ENCODE assay signal across 1 cellular context in the genomic region with DNA sequence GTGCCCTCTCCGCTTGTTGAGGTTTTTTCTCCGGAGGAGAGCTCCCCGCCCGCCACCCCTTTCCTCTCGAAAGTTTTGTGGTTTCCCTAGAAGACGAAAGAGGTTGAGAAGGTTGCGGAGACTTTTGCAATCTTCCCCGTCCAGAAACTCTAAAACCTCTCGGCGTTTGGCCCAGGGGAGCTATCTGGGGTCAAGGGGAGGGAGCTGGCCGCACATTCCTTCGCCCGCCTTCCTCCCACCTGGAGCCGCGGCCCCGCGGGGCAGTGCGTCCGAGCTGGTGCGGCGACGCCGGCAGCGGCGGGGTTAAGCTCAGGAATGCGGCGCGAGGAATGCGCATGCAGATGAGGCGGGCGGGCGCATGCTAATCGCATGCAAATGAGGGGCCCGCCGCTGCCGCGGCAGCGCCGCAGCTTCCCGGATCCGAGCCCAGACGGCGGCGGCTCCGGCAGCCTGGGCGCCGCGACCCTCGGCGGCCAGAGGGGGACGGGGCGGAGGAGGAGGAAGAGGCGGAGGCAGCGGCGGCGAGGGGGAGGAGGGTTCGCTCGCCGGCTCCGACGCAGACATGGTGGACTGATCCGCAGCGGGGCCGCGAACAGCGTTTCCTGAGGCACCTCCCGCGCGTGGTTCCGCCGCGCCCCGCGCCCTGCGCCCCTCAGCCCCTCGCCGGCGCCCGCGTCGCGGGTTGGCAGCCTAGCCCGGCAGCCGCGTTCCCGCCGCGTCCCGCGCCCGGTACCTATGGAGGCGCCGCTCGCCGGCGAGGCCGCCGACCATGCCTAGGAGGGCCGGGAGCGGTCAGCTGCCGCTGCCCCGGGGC.
A peak's percentile ranks its signal among the peaks of the same experiment; 100 is the strongest.
TF ChIP-seq lines count a peak whose summit lies in the region.

A gene (plus strand): TSS at position 535 of the 814 bp plus-strand sequence. CDS start 235 bp downstream, at position 770.

TF ChIP-seq in HepG2, 621 proteins besides CTCF, POLR2A, EP300 and RAD21 (continued from another document and continues in another):
- TF ChIP-seq, protein P1, sequence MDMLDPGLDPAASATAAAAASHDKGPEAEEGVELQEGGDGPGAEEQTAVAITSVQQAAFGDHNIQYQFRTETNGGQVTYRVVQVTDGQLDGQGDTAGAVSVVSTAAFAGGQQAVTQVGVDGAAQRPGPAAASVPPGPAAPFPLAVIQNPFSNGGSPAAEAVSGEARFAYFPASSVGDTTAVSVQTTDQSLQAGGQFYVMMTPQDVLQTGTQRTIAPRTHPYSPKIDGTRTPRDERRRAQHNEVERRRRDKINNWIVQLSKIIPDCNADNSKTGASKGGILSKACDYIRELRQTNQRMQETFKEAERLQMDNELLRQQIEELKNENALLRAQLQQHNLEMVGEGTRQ (IDR thresholded peaks at IDR 0.05; ENCODE audit: low read depth, low read length) = no peak
- TF ChIP-seq, protein P1 (CRISPR knock-in tag; IDR thresholded peaks at IDR 0.05; ENCODE audit: borderline replicate concordance) = no peak
- TF ChIP-seq SRSF9 (IDR thresholded peaks at IDR 0.05; ENCODE audit: borderline replicate concordance, insufficient read depth, low read depth, low read length, poor library complexity, severe bottlenecking) = no peak
- TF ChIP-seq ZSCAN21 (CRISPR knock-in tag; IDR thresholded peaks at IDR 0.05; ENCODE audit: borderline replicate concordance) = no peak; the same call in 1 of the 2 replicates
- no peak for TF ChIP-seq ZNF782 (CRISPR knock-in tag; IDR thresholded peaks at IDR 0.05; ENCODE audit: borderline replicate concordance)
- TF ChIP-seq GFI1 (CRISPR knock-in tag; IDR thresholded peaks at IDR 0.05; ENCODE audit: borderline replicate concordance) = peak; percentile 79
- TF ChIP-seq, protein P2, sequence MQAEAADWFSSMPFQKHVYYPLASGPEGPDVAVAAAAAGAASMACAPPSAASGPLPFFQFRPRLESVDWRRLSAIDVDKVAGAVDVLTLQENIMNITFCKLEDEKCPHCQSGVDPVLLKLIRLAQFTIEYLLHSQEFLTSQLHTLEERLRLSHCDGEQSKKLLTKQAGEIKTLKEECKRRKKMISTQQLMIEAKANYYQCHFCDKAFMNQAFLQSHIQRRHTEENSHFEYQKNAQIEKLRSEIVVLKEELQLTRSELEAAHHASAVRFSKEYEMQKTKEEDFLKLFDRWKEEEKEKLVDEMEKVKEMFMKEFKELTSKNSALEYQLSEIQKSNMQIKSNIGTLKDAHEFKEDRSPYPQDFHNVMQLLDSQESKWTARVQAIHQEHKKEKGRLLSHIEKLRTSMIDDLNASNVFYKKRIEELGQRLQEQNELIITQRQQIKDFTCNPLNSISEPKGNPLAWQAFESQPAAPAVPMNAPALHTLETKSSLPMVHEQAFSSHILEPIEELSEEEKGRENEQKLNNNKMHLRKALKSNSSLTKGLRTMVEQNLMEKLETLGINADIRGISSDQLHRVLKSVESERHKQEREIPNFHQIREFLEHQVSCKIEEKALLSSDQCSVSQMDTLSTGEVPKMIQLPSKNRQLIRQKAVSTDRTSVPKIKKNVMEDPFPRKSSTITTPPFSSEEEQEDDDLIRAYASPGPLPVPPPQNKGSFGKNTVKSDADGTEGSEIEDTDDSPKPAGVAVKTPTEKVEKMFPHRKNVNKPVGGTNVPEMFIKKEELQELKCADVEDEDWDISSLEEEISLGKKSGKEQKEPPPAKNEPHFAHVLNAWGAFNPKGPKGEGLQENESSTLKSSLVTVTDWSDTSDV (CRISPR knock-in tag; IDR thresholded peaks at IDR 0.05) = peak; percentile 41; the same call in 1 of the 2 replicates
- TF ChIP-seq, protein P3, sequence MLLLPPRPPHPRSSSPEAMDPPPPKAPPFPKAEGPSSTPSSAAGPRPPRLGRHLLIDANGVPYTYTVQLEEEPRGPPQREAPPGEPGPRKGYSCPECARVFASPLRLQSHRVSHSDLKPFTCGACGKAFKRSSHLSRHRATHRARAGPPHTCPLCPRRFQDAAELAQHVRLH (CRISPR knock-in tag; IDR thresholded peaks at IDR 0.05; ENCODE audit: borderline replicate concordance, low read depth) = no peak; the same call in 1 of the 2 replicates
- TF ChIP-seq, protein P4, sequence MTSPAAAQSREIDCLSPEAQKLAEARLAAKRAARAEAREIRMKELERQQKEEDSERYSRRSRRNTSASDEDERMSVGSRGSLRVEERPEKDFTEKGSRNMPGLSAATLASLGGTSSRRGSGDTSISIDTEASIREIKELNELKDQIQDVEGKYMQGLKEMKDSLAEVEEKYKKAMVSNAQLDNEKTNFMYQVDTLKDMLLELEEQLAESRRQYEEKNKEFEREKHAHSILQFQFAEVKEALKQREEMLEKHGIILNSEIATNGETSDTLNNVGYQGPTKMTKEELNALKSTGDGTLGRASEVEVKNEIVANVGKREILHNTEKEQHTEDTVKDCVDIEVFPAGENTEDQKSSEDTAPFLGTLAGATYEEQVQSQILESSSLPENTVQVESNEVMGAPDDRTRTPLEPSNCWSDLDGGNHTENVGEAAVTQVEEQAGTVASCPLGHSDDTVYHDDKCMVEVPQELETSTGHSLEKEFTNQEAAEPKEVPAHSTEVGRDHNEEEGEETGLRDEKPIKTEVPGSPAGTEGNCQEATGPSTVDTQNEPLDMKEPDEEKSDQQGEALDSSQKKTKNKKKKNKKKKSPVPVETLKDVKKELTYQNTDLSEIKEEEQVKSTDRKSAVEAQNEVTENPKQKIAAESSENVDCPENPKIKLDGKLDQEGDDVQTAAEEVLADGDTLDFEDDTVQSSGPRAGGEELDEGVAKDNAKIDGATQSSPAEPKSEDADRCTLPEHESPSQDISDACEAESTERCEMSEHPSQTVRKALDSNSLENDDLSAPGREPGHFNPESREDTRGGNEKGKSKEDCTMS (CRISPR knock-in tag; conservative IDR thresholded peaks at IDR 0.05) = no peak
- TF ChIP-seq PRMT3 (CRISPR knock-in tag; IDR thresholded peaks at IDR 0.05; ENCODE audit: borderline replicate concordance, low read depth) = no peak
- TF ChIP-seq, protein P5, sequence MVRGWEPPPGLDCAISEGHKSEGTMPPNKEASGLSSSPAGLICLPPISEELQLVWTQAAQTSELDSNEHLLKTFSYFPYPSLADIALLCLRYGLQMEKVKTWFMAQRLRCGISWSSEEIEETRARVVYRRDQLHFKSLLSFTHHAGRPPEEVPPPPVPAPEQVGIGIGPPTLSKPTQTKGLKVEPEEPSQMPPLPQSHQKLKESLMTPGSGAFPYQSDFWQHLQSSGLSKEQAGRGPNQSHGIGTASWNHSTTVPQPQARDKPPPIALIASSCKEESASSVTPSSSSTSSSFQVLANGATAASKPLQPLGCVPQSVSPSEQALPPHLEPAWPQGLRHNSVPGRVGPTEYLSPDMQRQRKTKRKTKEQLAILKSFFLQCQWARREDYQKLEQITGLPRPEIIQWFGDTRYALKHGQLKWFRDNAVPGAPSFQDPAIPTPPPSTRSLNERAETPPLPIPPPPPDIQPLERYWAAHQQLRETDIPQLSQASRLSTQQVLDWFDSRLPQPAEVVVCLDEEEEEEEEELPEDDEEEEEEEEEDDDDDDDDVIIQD (CRISPR knock-in tag; IDR thresholded peaks at IDR 0.05; ENCODE audit: low read depth) = no peak
- TF ChIP-seq, protein P6, sequence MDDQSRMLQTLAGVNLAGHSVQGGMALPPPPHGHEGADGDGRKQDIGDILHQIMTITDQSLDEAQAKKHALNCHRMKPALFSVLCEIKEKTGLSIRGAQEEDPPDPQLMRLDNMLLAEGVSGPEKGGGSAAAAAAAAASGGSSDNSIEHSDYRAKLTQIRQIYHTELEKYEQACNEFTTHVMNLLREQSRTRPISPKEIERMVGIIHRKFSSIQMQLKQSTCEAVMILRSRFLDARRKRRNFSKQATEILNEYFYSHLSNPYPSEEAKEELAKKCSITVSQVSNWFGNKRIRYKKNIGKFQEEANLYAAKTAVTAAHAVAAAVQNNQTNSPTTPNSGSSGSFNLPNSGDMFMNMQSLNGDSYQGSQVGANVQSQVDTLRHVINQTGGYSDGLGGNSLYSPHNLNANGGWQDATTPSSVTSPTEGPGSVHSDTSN (CRISPR knock-in tag; IDR thresholded peaks at IDR 0.05; ENCODE audit: borderline replicate concordance) = no peak
- peak; percentile 82 for TF ChIP-seq HDAC2 (CRISPR knock-in tag; IDR thresholded peaks at IDR 0.05)
- TF ChIP-seq YEATS2 (CRISPR knock-in tag; IDR thresholded peaks at IDR 0.05; ENCODE audit: borderline replicate concordance) = peak; percentile 49; the same call in 1 of the 2 replicates
- no peak; a peak in 2 of 4 replicates for TF ChIP-seq NR2F1 (CRISPR knock-in tag; IDR thresholded peaks at IDR 0.05)
- TF ChIP-seq STAG1 (CRISPR knock-in tag; IDR thresholded peaks at IDR 0.05) = peak; percentile 35; the same call in 1 of the 2 replicates
- TF ChIP-seq FOXO1 (CRISPR knock-in tag; IDR thresholded peaks at IDR 0.05) = peak; percentile 53; the same call in 1 of the 2 replicates
- TF ChIP-seq SAP130 (CRISPR knock-in tag; IDR thresholded peaks at IDR 0.05; ENCODE audit: low read depth) = peak; percentile 94
- no peak for TF ChIP-seq ZKSCAN5 (CRISPR knock-in tag; IDR thresholded peaks at IDR 0.05)
- TF ChIP-seq NFIC (IDR thresholded peaks at IDR 0.05; ENCODE audit: low read length) = no peak
- TF ChIP-seq HNF4A (CRISPR knock-in tag; IDR thresholded peaks at IDR 0.05) = peak; percentile 11; the same call in 1 of the 2 replicates
- TF ChIP-seq, protein P7, sequence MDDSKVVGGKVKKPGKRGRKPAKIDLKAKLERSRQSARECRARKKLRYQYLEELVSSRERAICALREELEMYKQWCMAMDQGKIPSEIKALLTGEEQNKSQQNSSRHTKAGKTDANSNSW (CRISPR knock-in tag; IDR thresholded peaks at IDR 0.05; ENCODE audit: borderline replicate concordance) = no peak
- TF ChIP-seq GATAD2A (CRISPR knock-in tag; IDR thresholded peaks at IDR 0.05) = peak; percentile 86
- TF ChIP-seq, protein P8, sequence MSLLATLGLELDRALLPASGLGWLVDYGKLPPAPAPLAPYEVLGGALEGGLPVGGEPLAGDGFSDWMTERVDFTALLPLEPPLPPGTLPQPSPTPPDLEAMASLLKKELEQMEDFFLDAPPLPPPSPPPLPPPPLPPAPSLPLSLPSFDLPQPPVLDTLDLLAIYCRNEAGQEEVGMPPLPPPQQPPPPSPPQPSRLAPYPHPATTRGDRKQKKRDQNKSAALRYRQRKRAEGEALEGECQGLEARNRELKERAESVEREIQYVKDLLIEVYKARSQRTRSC (CRISPR knock-in tag; IDR thresholded peaks at IDR 0.05; ENCODE audit: low read depth) = no peak
- TF ChIP-seq ZNF816 (CRISPR knock-in tag; IDR thresholded peaks at IDR 0.05; ENCODE audit: borderline replicate concordance) = no peak; the same call in 1 of the 2 replicates
- no peak for TF ChIP-seq CREM (IDR thresholded peaks at IDR 0.05)
- TF ChIP-seq CREM (CRISPR knock-in tag; IDR thresholded peaks at IDR 0.05) = no peak
- TF ChIP-seq ZNF546 (CRISPR knock-in tag; conservative IDR thresholded peaks at IDR 0.05) = peak; percentile 82
- TF ChIP-seq, protein P9, sequence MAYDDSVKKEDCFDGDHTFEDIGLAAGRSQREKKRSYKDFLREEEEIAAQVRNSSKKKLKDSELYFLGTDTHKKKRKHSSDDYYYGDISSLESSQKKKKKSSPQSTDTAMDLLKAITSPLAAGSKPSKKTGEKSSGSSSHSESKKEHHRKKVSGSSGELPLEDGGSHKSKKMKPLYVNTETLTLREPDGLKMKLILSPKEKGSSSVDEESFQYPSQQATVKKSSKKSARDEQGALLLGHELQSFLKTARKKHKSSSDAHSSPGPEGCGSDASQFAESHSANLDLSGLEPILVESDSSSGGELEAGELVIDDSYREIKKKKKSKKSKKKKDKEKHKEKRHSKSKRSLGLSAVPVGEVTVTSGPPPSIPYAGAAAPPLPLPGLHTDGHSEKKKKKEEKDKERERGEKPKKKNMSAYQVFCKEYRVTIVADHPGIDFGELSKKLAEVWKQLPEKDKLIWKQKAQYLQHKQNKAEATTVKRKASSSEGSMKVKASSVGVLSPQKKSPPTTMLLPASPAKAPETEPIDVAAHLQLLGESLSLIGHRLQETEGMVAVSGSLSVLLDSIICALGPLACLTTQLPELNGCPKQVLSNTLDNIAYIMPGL (CRISPR knock-in tag; IDR thresholded peaks at IDR 0.05; ENCODE audit: borderline replicate concordance in 1 of 2, low read depth in 1 of 2) = peak; percentile 42 to 58; a peak in 3 of 4 replicates
- TF ChIP-seq, protein P10, sequence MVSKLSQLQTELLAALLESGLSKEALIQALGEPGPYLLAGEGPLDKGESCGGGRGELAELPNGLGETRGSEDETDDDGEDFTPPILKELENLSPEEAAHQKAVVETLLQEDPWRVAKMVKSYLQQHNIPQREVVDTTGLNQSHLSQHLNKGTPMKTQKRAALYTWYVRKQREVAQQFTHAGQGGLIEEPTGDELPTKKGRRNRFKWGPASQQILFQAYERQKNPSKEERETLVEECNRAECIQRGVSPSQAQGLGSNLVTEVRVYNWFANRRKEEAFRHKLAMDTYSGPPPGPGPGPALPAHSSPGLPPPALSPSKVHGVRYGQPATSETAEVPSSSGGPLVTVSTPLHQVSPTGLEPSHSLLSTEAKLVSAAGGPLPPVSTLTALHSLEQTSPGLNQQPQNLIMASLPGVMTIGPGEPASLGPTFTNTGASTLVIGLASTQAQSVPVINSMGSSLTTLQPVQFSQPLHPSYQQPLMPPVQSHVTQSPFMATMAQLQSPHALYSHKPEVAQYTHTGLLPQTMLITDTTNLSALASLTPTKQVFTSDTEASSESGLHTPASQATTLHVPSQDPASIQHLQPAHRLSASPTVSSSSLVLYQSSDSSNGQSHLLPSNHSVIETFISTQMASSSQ (IDR thresholded peaks at IDR 0.05; ENCODE audit: low read depth) = no peak
- TF ChIP-seq, protein P10 (CRISPR knock-in tag; IDR thresholded peaks at IDR 0.05; ENCODE audit: borderline replicate concordance) = peak; percentile 78; the same call in 1 of the 2 replicates
- no peak for TF ChIP-seq ZNF432 (CRISPR knock-in tag; IDR thresholded peaks at IDR 0.05; ENCODE audit: borderline replicate concordance)
- peak; percentile 77; the same call in 1 of the 2 replicates for TF ChIP-seq NFKB2 (CRISPR knock-in tag; IDR thresholded peaks at IDR 0.05; ENCODE audit: borderline replicate concordance)
- TF ChIP-seq IKZF1 (IDR thresholded peaks at IDR 0.05) = no peak
- TF ChIP-seq ZNF550 (CRISPR knock-in tag; IDR thresholded peaks at IDR 0.05; ENCODE audit: borderline replicate concordance) = no peak
